2 cellular contexts compared by ENCODE assay signal in the genomic region with DNA sequence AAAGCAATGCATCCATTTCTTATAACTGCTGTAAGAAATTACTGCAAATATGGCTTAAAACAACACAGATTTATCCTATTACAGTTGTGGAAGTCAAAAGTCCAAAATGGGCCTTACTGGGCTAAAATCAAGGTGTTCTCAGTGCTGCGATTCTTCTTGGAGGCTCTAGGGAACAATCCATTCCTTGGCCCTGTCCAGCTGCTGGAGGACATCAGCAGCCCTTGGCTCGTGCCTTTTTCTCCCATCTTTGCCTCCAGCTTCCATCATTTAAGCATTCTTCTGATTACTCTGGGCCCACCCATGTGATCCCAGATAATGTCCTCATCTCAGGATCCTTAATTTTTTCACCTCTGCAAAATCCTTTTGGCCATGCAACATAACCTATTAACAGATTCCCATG.
A peak's percentile ranks its signal among the peaks of the same experiment; 100 is the strongest.
TF ChIP-seq lines count a peak whose summit lies in the region.

No MANE protein-coding gene starts in this region.

TF ChIP-seq in liver, 16 proteins besides CTCF, POLR2A, EP300 and RAD21 (continued from another document):
- TF ChIP-seq, protein P1, sequence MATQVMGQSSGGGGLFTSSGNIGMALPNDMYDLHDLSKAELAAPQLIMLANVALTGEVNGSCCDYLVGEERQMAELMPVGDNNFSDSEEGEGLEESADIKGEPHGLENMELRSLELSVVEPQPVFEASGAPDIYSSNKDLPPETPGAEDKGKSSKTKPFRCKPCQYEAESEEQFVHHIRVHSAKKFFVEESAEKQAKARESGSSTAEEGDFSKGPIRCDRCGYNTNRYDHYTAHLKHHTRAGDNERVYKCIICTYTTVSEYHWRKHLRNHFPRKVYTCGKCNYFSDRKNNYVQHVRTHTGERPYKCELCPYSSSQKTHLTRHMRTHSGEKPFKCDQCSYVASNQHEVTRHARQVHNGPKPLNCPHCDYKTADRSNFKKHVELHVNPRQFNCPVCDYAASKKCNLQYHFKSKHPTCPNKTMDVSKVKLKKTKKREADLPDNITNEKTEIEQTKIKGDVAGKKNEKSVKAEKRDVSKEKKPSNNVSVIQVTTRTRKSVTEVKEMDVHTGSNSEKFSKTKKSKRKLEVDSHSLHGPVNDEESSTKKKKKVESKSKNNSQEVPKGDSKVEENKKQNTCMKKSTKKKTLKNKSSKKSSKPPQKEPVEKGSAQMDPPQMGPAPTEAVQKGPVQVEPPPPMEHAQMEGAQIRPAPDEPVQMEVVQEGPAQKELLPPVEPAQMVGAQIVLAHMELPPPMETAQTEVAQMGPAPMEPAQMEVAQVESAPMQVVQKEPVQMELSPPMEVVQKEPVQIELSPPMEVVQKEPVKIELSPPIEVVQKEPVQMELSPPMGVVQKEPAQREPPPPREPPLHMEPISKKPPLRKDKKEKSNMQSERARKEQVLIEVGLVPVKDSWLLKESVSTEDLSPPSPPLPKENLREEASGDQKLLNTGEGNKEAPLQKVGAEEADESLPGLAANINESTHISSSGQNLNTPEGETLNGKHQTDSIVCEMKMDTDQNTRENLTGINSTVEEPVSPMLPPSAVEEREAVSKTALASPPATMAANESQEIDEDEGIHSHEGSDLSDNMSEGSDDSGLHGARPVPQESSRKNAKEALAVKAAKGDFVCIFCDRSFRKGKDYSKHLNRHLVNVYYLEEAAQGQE (IDR thresholded peaks at IDR 0.05): peak; percentile 41

TF ChIP-seq in HepG2, 621 proteins besides CTCF, POLR2A, EP300 and RAD21 (continued from another document):
- TF ChIP-seq, protein P2, sequence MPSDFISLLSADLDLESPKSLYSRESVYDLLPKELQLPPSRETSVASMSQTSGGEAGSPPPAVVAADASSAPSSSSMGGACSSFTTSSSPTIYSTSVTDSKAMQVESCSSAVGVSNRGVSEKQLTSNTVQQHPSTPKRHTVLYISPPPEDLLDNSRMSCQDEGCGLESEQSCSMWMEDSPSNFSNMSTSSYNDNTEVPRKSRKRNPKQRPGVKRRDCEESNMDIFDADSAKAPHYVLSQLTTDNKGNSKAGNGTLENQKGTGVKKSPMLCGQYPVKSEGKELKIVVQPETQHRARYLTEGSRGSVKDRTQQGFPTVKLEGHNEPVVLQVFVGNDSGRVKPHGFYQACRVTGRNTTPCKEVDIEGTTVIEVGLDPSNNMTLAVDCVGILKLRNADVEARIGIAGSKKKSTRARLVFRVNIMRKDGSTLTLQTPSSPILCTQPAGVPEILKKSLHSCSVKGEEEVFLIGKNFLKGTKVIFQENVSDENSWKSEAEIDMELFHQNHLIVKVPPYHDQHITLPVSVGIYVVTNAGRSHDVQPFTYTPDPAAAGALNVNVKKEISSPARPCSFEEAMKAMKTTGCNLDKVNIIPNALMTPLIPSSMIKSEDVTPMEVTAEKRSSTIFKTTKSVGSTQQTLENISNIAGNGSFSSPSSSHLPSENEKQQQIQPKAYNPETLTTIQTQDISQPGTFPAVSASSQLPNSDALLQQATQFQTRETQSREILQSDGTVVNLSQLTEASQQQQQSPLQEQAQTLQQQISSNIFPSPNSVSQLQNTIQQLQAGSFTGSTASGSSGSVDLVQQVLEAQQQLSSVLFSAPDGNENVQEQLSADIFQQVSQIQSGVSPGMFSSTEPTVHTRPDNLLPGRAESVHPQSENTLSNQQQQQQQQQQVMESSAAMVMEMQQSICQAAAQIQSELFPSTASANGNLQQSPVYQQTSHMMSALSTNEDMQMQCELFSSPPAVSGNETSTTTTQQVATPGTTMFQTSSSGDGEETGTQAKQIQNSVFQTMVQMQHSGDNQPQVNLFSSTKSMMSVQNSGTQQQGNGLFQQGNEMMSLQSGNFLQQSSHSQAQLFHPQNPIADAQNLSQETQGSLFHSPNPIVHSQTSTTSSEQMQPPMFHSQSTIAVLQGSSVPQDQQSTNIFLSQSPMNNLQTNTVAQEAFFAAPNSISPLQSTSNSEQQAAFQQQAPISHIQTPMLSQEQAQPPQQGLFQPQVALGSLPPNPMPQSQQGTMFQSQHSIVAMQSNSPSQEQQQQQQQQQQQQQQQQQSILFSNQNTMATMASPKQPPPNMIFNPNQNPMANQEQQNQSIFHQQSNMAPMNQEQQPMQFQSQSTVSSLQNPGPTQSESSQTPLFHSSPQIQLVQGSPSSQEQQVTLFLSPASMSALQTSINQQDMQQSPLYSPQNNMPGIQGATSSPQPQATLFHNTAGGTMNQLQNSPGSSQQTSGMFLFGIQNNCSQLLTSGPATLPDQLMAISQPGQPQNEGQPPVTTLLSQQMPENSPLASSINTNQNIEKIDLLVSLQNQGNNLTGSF (CRISPR knock-in tag; IDR thresholded peaks at IDR 0.05): no peak
TF ChIP-seq in HepG2: peak in this region for 1.
